ENCODE assay signal across 8 cellular contexts in the genomic region with DNA sequence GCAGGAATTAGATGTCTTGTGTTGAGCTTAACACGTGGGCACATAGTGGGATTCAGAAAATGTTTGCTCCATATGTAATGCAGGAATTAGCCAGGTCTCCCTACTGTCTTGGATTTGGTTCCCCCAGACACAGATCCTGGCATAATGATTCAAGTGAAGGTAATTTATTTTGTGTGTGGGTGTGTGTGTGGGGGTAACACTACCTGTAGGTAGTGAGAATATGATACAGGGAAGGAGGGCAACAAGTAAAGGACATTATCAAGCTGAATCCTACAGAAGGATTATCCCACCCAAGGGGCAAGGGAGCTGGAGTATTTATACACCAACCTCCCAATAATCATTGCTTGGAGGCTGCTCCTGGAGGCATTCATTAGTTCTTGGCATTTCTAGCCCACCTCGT.
"Had no signal": no experiment of that assay in that cellular context is flagged by ENCODE, and none has a peak within 500 bp of the region (broad histone marks: within the 10 kb centered on the region; RNA-seq: fewer than 3 reads in every experiment).

No MANE protein-coding gene starts in this region.

- DNase-seq: H9, HCEC 1CT, HFFc6, KBM-7 had no signal

- H3K9me3 Mint-ChIP-seq: GM23338, HFFc6 had no signal

- H3K27ac ChIP-seq: HL-60, KMS-11 had no signal

- H3K4me3 Mint-ChIP-seq: GM23338, H9, IgD-negative memory B cell had no signal

- H3K27ac Mint-ChIP-seq: GM23338, H9, IgD-negative memory B cell had no signal

- H3K4me1 Mint-ChIP-seq: IgD-negative memory B cell had no signal

- H3K36me3 Mint-ChIP-seq: IgD-negative memory B cell had no signal

- H3K4me3 ChIP-seq: GM23338 had no signal

- H2AFZ ChIP-seq: GM23338 had no signal
